ENCODE assay signal across 8 cellular contexts in genomic region chr16:88769617-88770458, GRCh38. TPM values are rescaled to one million over a fixed set of nuclear protein-coding genes. Genes with fewer than 3 reads are reported as not detected.
A peak's percentile ranks its signal among the peaks of the same experiment; 100 is the strongest.
DNase-seq lines count a peak whose midpoint lies in the region; ATAC-seq and TF ChIP-seq lines count a peak whose summit lies in the region.

No MANE protein-coding gene starts in this region.

- no peaks in the 10 kb centered on the region for H3K9me3 ChIP-seq in OCI-LY7 (ENCODE audit: low read length)

- peak; percentile 45 for DNase-seq in activated naive CD4-positive, alpha-beta T cell treated with anti-CD3 and anti-CD28 coated beads, Interleukin-2, amount 10 ng/mL, durations not matched to agents 7 days and 5 days
- DNase-seq in activated naive CD4-positive, alpha-beta T cell treated with anti-CD3 and anti-CD28 coated beads, Interleukin-2, amount 50 U/mL, for 16 hours, result no peak
- peak; percentile 75 for DNase-seq in OCI-LY7 (ENCODE audit: low spot score)
- peak; percentile 24 for DNase-seq in effector CD8-positive, alpha-beta T cell (lab: John Stamatoyannopoulos, UW)
- DNase-seq in NCI-H510A treated with DMSO at 0.1 percent for 48 hours (lab: John Stamatoyannopoulos, UW), result no peak
- DNase-seq in NCI-H2081 (lab: John Stamatoyannopoulos, UW), result no peak

- H3K4me3 Mint-ChIP-seq in activated naive CD4-positive, alpha-beta T cell treated with anti-CD3 and anti-CD28 coated beads, Interleukin-2, amount 10 ng/mL, durations not matched to agents 7 days and 5 days, result no peak overlapping the region

- TF ChIP-seq CTCF in OCI-LY7 (conservative IDR thresholded peaks at IDR 0.05; ENCODE audit: low read length), result no peak

- H3K4me3 ChIP-seq in OCI-LY7 (ENCODE audit: low read depth, low read length, poor library complexity, severe bottlenecking) (no peak overlapping the region), rectal smooth muscle tissue (ENCODE audit: low read length) (peak overlapping the region; percentile 40)

- H3K27ac ChIP-seq in OCI-LY7 (ENCODE audit: low read depth, low read length, poor library complexity, severe bottlenecking) (no peak overlapping the region), rectal smooth muscle tissue (ENCODE audit: low read depth, low read length) (peak overlapping the region; percentile 90)

- H3K9ac ChIP-seq in rectal smooth muscle tissue (ENCODE audit: low read length), result no peak overlapping the region

- CTCF ChIA-PET in activated naive CD4-positive, alpha-beta T cell treated with anti-CD3 and anti-CD28 coated beads, Interleukin-2, amount 10 ng/mL, durations not matched to agents 7 days and 5 days (lab: Charles Lee), result no interaction called here
- CTCF ChIA-PET in OCI-LY7 (lab: Charles Lee; ENCODE audit: unreplicated experiment), result interaction anchor here (0.6 kb wide), 1 partner anchor 12 kb away, joined by 3 read pairs; no protein-coding TSS in a partner anchor

- no peaks in the 10 kb centered on the region for H3K27me3 Mint-ChIP-seq in activated naive CD4-positive, alpha-beta T cell treated with anti-CD3 and anti-CD28 coated beads, Interleukin-2, amount 10 ng/mL, durations not matched to agents 7 days and 5 days

- no peak for ATAC-seq in HG02763 (IDR thresholded peaks at IDR 0.05; ENCODE audit: unreplicated experiment)

- H4K20me1 ChIP-seq in OCI-LY7 (ENCODE audit: insufficient read depth, low read length), result 0 out of 2 replicates have a peak, but pooled peaks cover 9% of the 10 kb centered on the region

- H3K4me2 ChIP-seq in OCI-LY7 (ENCODE audit: low read length), result peak overlapping the region; percentile 16; the same call in 1 of the 2 replicates

- no peak overlapping the region for H3K27ac Mint-ChIP-seq in activated naive CD4-positive, alpha-beta T cell treated with anti-CD3 and anti-CD28 coated beads, Interleukin-2, amount 10 ng/mL, durations not matched to agents 7 days and 5 days

- no peaks in the 10 kb centered on the region for H3K9me2 ChIP-seq in OCI-LY7 (ENCODE audit: insufficient read depth, low read length)

- no peaks in the 10 kb centered on the region for H3K79me2 ChIP-seq in OCI-LY7 (ENCODE audit: insufficient read depth, low read depth, low read length)

- H3K36me3 Mint-ChIP-seq in activated naive CD4-positive, alpha-beta T cell treated with anti-CD3 and anti-CD28 coated beads, Interleukin-2, amount 10 ng/mL, durations not matched to agents 7 days and 5 days, result peaks cover 8% of the 10 kb centered on the region

- peaks cover 30% of the 10 kb centered on the region for H3K4me1 Mint-ChIP-seq in activated naive CD4-positive, alpha-beta T cell treated with anti-CD3 and anti-CD28 coated beads, Interleukin-2, amount 10 ng/mL, durations not matched to agents 7 days and 5 days

- no peaks in the 10 kb centered on the region for H3K27me3 ChIP-seq in rectal smooth muscle tissue (ENCODE audit: control insufficient read depth, insufficient read depth, low read length)

- peaks cover 28% of the 10 kb centered on the region for H3K4me1 ChIP-seq in OCI-LY7 (ENCODE audit: insufficient read depth, low read length, poor library complexity, severe bottlenecking)
- peaks cover 72% of the 10 kb centered on the region for H3K4me1 ChIP-seq in rectal smooth muscle tissue (ENCODE audit: control insufficient read depth, insufficient read depth, low read length)

- no peaks in the 10 kb centered on the region for H3K9me3 Mint-ChIP-seq in activated naive CD4-positive, alpha-beta T cell treated with anti-CD3 and anti-CD28 coated beads, Interleukin-2, amount 10 ng/mL, durations not matched to agents 7 days and 5 days

- H2AFZ ChIP-seq in OCI-LY7 (ENCODE audit: low read length), result no peak overlapping the region

- BruUV-seq in OCI-LY7 (replicated peaks; lab: Mats Ljungman, UMichigan), result no TSS peak

- intact Hi-C loops in OCI-LY7 (cut with micrococcal nuclease; ENCODE audit: unreplicated experiment), result no loop called here

- peaks cover 6% of the 10 kb centered on the region; the same call in 1 of the 2 replicates for H3K36me3 ChIP-seq in OCI-LY7 (ENCODE audit: insufficient read depth, low read length)
- H3K36me3 ChIP-seq in rectal smooth muscle tissue (ENCODE audit: control insufficient read depth, insufficient read depth, low read length), result no peaks in the 10 kb centered on the region

- POLR2A ChIA-PET in OCI-LY7 (lab: Charles Lee), result no interaction called here

RNA-seq across cellular contexts. Expression of gene PIEZO1, which starts 15.2 kb away (rescaled TPM):
- 123 and 144 TPM in 2 replicates for total RNA-seq in OCI-LY7 (2014; rRNA removed; shearing (Covaris generic))
- 154 and 157 TPM in 2 replicates for total RNA-seq in OCI-LY7 (2022)

RNA-seq across cellular contexts. Expression of gene CDT1, which starts 33.8 kb away (rescaled TPM):
- 82.7 and 90.2 TPM in 2 replicates for total RNA-seq in OCI-LY7 (2014; rRNA removed; shearing (Covaris generic))
- 108 and 150 TPM in 2 replicates for total RNA-seq in OCI-LY7 (2022)

RNA-seq across cellular contexts. Expression of gene APRT, which starts 41.9 kb away (rescaled TPM):
- 168 and 216 TPM in 2 replicates for total RNA-seq in OCI-LY7 (2014; rRNA removed; shearing (Covaris generic))
- total RNA-seq in OCI-LY7 (2022), result 118 and 151 TPM in 2 replicates

Comparison
In these comparisons a context has a peak if more than half of its experiments do, and no peak if none do; other contexts are left out.
1. DNase-seq: peak in activated naive CD4-positive, alpha-beta T cell treated with anti-CD3 and anti-CD28 coated beads, Interleukin-2, amount 10 ng/mL, durations not matched to agents 7 days and 5 days (single experiment), OCI-LY7 (single experiment) and effector CD8-positive, alpha-beta T cell (single experiment); none in activated naive CD4-positive, alpha-beta T cell treated with anti-CD3 and anti-CD28 coated beads, Interleukin-2, amount 50 U/mL, for 16 hours (single experiment), NCI-H510A treated with DMSO at 0.1 percent for 48 hours (single experiment) and NCI-H2081 (0 of 2).